ENCODE assay signal across 13 cellular contexts in the genomic region with DNA sequence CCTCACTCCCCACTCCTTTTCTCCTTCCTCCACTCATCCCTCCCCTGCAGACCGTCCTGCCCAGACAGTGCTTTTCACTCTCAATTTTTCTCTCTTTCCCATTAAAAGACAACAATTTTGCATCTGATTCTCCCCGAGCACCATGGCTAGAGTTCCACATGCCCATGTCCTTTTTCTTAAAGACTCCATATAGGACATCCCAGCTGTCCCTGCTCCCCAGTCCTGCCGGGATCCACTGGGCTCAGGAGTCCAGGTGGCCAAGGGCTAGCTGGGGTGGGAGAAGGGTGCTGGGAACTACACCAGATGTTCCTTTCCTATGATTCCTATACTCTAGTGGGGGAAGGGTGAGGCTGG. TPM values are rescaled to one million over a fixed set of nuclear protein-coding genes. Genes with fewer than 3 reads are reported as not detected.
A peak's percentile ranks its signal among the peaks of the same experiment; 100 is the strongest.
DNase-seq lines count a peak whose midpoint lies in the region; ATAC-seq and TF ChIP-seq lines count a peak whose summit lies in the region.
"Had no signal": no experiment of that assay in that cellular context is flagged by ENCODE, and none has a peak within 500 bp of the region (broad histone marks: within the 10 kb centered on the region; RNA-seq: fewer than 3 reads in every experiment).

No MANE protein-coding gene starts in this region.

- in situ Hi-C loops in gastrocnemius medialis (cut with MboI; ENCODE audit: low sequenced_read_pairs in 4 of 4) = no loop called here

- peak overlapping the region; percentile 99 for H3K27ac Mint-ChIP-seq in activated naive CD8-positive, alpha-beta T cell

- no peaks in the 10 kb centered on the region for H3K36me3 ChIP-seq in BLaER1 treated with 17β-estradiol and CSF1 and Interleukin-3, amounts not matched to agents 10 nM and 100 nM
- H3K36me3 ChIP-seq in mucosa of rectum (ENCODE audit: control insufficient read depth in 2 of 2, insufficient read depth in 2 of 2, low read length in 2 of 2) = no peaks in the 10 kb centered on the region
- H3K36me3 ChIP-seq in gastrocnemius medialis = no peaks in the 10 kb centered on the region
- H3K36me3 ChIP-seq: left lung had no signal

- H3K4me1 Mint-ChIP-seq in activated naive CD8-positive, alpha-beta T cell (ENCODE audit: low read depth) = peaks cover 36% of the 10 kb centered on the region

- DNase-seq in gastrocnemius medialis (no peak), SK-N-DZ (ENCODE audit: low spot score) (no peak)
- DNase-seq: activated gamma-delta T cell treated with Interleukin-2 at 50 U/mL for 16 hours; left lung; stimulated activated CD4-positive, alpha-beta T cell treated with anti-CD3 and anti-CD28 coated beads, Interleukin-4, amount 100 ng/mL, for 1 hour; stimulated activated naive CD4-positive, alpha-beta T cell had no signal

- peaks cover 0 to 13% (median 0%) of the 10 kb centered on the region in 11 experiments; a peak in 3 of 22 replicates for H3K27me3 ChIP-seq in BLaER1 treated with 17β-estradiol and CSF1 and Interleukin-3, amounts not matched to agents 10 nM and 100 nM
- H3K27me3 ChIP-seq in mucosa of rectum (ENCODE audit: control insufficient read depth in 2 of 2, insufficient read depth in 2 of 2, low read length in 2 of 2) (no peaks in the 10 kb centered on the region), gastrocnemius medialis (no peaks in the 10 kb centered on the region)
- H3K27me3 ChIP-seq: left lung had no signal

- TF ChIP-seq POLR2A in gastrocnemius medialis (IDR thresholded peaks at IDR 0.05) = no peak

- peak overlapping the region in 3 of 11 experiments; percentile 27 to 54 (median 29); a peak in 3 of 22 replicates for H3K27ac ChIP-seq in BLaER1 treated with 17β-estradiol and CSF1 and Interleukin-3, amounts not matched to agents 10 nM and 100 nM
- H3K27ac ChIP-seq in mucosa of rectum (ENCODE audit: low read depth in 2 of 2, low read length in 2 of 2) = peak overlapping the region; percentile 18 to 40
- H3K27ac ChIP-seq in gastrocnemius medialis = no peak overlapping the region
- H3K27ac ChIP-seq: C4-2B, left lung had no signal

- no peaks in the 10 kb centered on the region for H3K36me3 Mint-ChIP-seq in activated naive CD8-positive, alpha-beta T cell

- peak overlapping the region in 1 of 11 experiments; percentile 33; a peak in 1 of 22 replicates for H3K9ac ChIP-seq in BLaER1 treated with 17β-estradiol and CSF1 and Interleukin-3, amounts not matched to agents 10 nM and 100 nM
- no peak overlapping the region for H3K9ac ChIP-seq in mucosa of rectum (ENCODE audit: low read depth in 1 of 2, low read length in 2 of 2)

- H3K4me3 Mint-ChIP-seq in activated naive CD8-positive, alpha-beta T cell = peak overlapping the region; percentile 80

- H3K4me2 ChIP-seq in BLaER1 treated with 17β-estradiol and CSF1 and Interleukin-3, amounts not matched to agents 10 nM and 100 nM = peak overlapping the region in 7 of 11 experiments; percentile 18 to 85 (median 62); a peak in 12 of 22 replicates

- ATAC-seq in GM19452 (IDR thresholded peaks at IDR 0.05; ENCODE audit: unreplicated experiment) = no peak
- ATAC-seq in HG03354 (IDR thresholded peaks at IDR 0.05; ENCODE audit: poor library complexity, severe bottlenecking, unreplicated experiment) = no peak
- ATAC-seq in gastrocnemius medialis = no peak

- TF ChIP-seq CTCF in gastrocnemius medialis (IDR thresholded peaks at IDR 0.05 in 4 of 5, conservative IDR thresholded peaks at IDR 0.05 in 1 of 5) = no peak

- intact Hi-C loops in gastrocnemius medialis (cut with DNase I; ENCODE audit: low total_unique reads) = no loop called here

- peaks cover 6 to 68% (median 16%) of the 10 kb centered on the region in 10 experiments; a peak in 19 of 20 replicates for H3K4me1 ChIP-seq in BLaER1 treated with 17β-estradiol and CSF1 and Interleukin-3, amounts not matched to agents 10 nM and 100 nM
- H3K4me1 ChIP-seq in mucosa of rectum (ENCODE audit: control insufficient read depth in 2 of 2, insufficient read depth in 2 of 2, low read length in 2 of 2) (peaks cover 3% of the 10 kb centered on the region in 2 donors), gastrocnemius medialis (peaks cover 0 to 7% of the 10 kb centered on the region in 2 donors)

- no peak overlapping the region for H3K4me3 ChIP-seq in BLaER1 treated with 17β-estradiol and CSF1 and Interleukin-3, amounts not matched to agents 10 nM and 100 nM
- peak overlapping the region; percentile 23; the same call in 1 of the 2 replicates for H3K4me3 ChIP-seq in GM08714 (ENCODE audit: low read length)
- H3K4me3 ChIP-seq in mucosa of rectum (ENCODE audit: low read length in 2 of 2) = no peak overlapping the region
- H3K4me3 ChIP-seq in gastrocnemius medialis = no peak overlapping the region
- H3K4me3 ChIP-seq: left lung had no signal

- no peaks in the 10 kb centered on the region for H3K9me3 ChIP-seq in BLaER1 treated with 17β-estradiol and CSF1 and Interleukin-3, amounts not matched to agents 10 nM and 100 nM (replicated peaks in 1 of 11)
- no peaks in the 10 kb centered on the region for H3K9me3 ChIP-seq in mucosa of rectum (ENCODE audit: control insufficient read depth in 2 of 2, low read length in 2 of 2)
- H3K9me3 ChIP-seq in gastrocnemius medialis = no peaks in the 10 kb centered on the region
- H3K9me3 ChIP-seq: left lung had no signal

- no peaks in the 10 kb centered on the region for H3K9me3 Mint-ChIP-seq in activated naive CD8-positive, alpha-beta T cell (ENCODE audit: low read depth)

- no peaks in the 10 kb centered on the region for H3K27me3 Mint-ChIP-seq in activated naive CD8-positive, alpha-beta T cell

- no peaks in the 10 kb centered on the region for H4K20me1 ChIP-seq in BLaER1 treated with 17β-estradiol and CSF1 and Interleukin-3, amounts not matched to agents 10 nM and 100 nM

RNA-seq across cellular contexts. Expression of gene RMDN2, which starts 52.9 kb away (rescaled TPM):
- total RNA-seq in gastrocnemius medialis = 1 to 10 TPM; 2.7 to 6.3 (median 3.3) TPM
- polyA plus RNA-seq in SK-N-DZ (2014; cell fraction: cytosol; rRNA removed) = 1.6 and 3.9 TPM in 2 replicates
- 1.8 and 5.4 TPM in 2 replicates for polyA plus RNA-seq in SK-N-DZ (2014; cell fraction: nucleus; rRNA removed)

Comparison
In these comparisons a context has a peak if more than half of its experiments do, and no peak if none do; other contexts are left out.
1. H3K27ac ChIP-seq: peak in mucosa of rectum (2 of 2); none in gastrocnemius medialis (0 of 4).